8 cellular contexts compared by ENCODE assay signal in the genomic region with DNA sequence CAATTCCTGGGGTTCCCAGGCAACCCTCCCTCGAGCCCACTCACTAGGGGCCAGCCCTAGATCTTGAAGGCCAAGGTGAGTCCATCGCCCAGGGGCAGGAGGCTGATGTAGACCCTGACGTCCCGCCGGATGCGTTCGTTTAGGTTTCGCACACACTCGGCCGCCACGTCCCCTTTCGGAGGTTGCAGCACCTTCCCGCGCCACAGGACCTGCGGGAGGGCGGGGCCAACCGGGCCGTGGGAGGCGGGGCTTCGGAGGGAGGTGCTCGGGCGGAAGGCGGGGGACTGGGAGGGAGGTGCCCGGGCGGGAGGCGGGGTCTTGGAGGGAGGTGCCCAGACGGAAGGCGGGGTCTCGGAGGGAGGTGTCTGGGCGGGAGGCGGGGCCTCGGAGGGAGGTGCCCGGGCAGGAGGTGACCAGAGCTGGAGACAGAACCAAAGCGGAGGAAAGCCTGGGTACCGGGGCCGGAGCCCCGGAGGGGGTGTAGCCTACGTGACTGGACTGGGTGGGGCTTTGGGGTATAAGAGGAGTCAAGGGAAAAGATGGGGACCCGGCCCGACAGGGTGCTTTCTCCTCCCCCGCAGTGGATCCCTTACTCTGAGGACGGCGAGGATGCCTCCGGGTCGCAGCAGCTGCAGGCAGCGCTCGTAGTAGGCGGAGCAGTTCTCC. TPM values are rescaled to one million over a fixed set of nuclear protein-coding genes. Genes with fewer than 3 reads are reported as not detected.
A peak's percentile ranks its signal among the peaks of the same experiment; 100 is the strongest.
DNase-seq lines count a peak whose midpoint lies in the region; ATAC-seq and TF ChIP-seq lines count a peak whose summit lies in the region.

No MANE protein-coding gene starts in this region.

- peak overlapping the region; percentile 81 for H2AFZ ChIP-seq in hepatocyte

- H3K9me3 ChIP-seq in hepatocyte (ENCODE audit: low read depth), result no peaks in the 10 kb centered on the region

- H3K4me2 ChIP-seq in hepatocyte, result peak overlapping the region; percentile 99

- peaks cover 26% of the 10 kb centered on the region for H3K4me1 ChIP-seq in hepatocyte (ENCODE audit: insufficient read depth)

- peaks cover 4% of the 10 kb centered on the region for H4K20me1 ChIP-seq in hepatocyte (ENCODE audit: insufficient read depth, poor library complexity, severe bottlenecking)

- DNase-seq in NCI-H1436 treated with DMSO at 0.1 percent for 48 hours (lab: John Stamatoyannopoulos, UW) (peak; percentile 75), T1000 (lab: John Stamatoyannopoulos, UW) (peak; percentile 90), astrocyte of the hippocampus (ENCODE audit: low read depth, low spot score) (peak; percentile 97), hepatocyte (ENCODE audit: low spot score) (peak; percentile 97), retinal pigment epithelial cell (ENCODE audit: low read depth) (peak; percentile 71), NCI-H446 treated with DMSO at 0.1 percent for 48 hours (lab: John Stamatoyannopoulos, UW) (no peak)

- peak; percentile 50 for ATAC-seq in HG02642 (IDR thresholded peaks at IDR 0.05; ENCODE audit: poor library complexity, unreplicated experiment)

- H3K27me3 ChIP-seq in hepatocyte, result no peaks in the 10 kb centered on the region

- H3K9me2 ChIP-seq in hepatocyte (replicated peaks; ENCODE audit: insufficient read depth), result no peaks in the 10 kb centered on the region

- H3K27ac ChIP-seq in hepatocyte, result peak overlapping the region; percentile 78

- H3K36me3 ChIP-seq in hepatocyte (replicated peaks; ENCODE audit: insufficient read depth, low read depth), result no peaks in the 10 kb centered on the region

- peak; percentile 3 for TF ChIP-seq POLR2A in GM10847 (IDR thresholded peaks at IDR 0.05; ENCODE audit: extremely low read depth, insufficient read length)

- TF ChIP-seq CTCF in hepatocyte (IDR thresholded peaks at IDR 0.05; ENCODE audit: poor library complexity), result no peak
- TF ChIP-seq CTCF in retinal pigment epithelial cell (conservative IDR thresholded peaks at IDR 0.05; ENCODE audit: low read depth, low read length), result no peak

- 7% methylated on average over 26 of the region's 48 CpGs for whole genome bisulfite sequencing in hepatocyte (ENCODE audit: low lambda C conversion rate, missing lambda C conversion rate)

- peaks cover 6% of the 10 kb centered on the region for H3K79me2 ChIP-seq in hepatocyte

- H3K4me3 ChIP-seq in hepatocyte, result peak overlapping the region; percentile 75
- peak overlapping the region; percentile 62 for H3K4me3 ChIP-seq in retinal pigment epithelial cell (ENCODE audit: low read length)

RNA-seq across cellular contexts. Expression of a gene that starts 1.6 kb away (rescaled TPM):
- 19.2 and 36.7 TPM in 2 replicates for total RNA-seq in hepatocyte
- 46.4 and 51.9 TPM in 2 replicates for polyA plus RNA-seq in hepatocyte

RNA-seq across cellular contexts. Expression of a gene that starts 23.6 kb away (rescaled TPM):
- 167 and 172 TPM in 2 replicates for total RNA-seq in hepatocyte
- polyA plus RNA-seq in hepatocyte, result 190 and 192 TPM in 2 replicates
